In genomic region chr11:113690619-113691569, GRCh38 we compare ENCODE assay signal across 8 cellular contexts. TPM values are rescaled to one million over a fixed set of nuclear protein-coding genes. Genes with fewer than 3 reads are reported as not detected.
DNase-seq lines count a peak whose midpoint lies in the region; ATAC-seq, FAIRE-seq and TF ChIP-seq lines count a peak whose summit lies in the region.

No MANE protein-coding gene starts in this region.

- peaks cover 0 to 38% (median 0%) of the 10 kb centered on the region in 3 donors for H3K36me3 ChIP-seq in tibial nerve
- H3K36me3 ChIP-seq in CD4-positive, alpha-beta memory T cell (ENCODE audit: insufficient read depth, low read length), result no peaks in the 10 kb centered on the region

- DNase-seq in AG20443 (ENCODE audit: low spot score) (peak; percentile 93), H54 (ENCODE audit: insufficient read length, low spot score) (peak; percentile 87), T1000 (lab: John Stamatoyannopoulos, UW) (peak; percentile 6), glutamatergic neuron (no peak), tibial nerve (ENCODE audit: low spot score in 2 of 2) (peak in 1 of 2 donors; percentile 23)
- DNase-seq in CD4-positive, alpha-beta memory T cell, result no peak

- no peaks in the 10 kb centered on the region for H3K9me3 ChIP-seq in tibial nerve
- no peaks in the 10 kb centered on the region for H3K9me3 ChIP-seq in CD4-positive, alpha-beta memory T cell (ENCODE audit: control insufficient read depth in 1 of 2, low read length in 2 of 2)

- POLR2A ChIA-PET in CD4-positive, alpha-beta memory T cell (lab: Charles Lee; ENCODE audit: partially characterized antibody), result no interaction called here

- H3K4me1 ChIP-seq in tibial nerve, result peaks cover 0 to 34% (median 10%) of the 10 kb centered on the region in 4 donors
- H3K4me1 ChIP-seq in CD4-positive, alpha-beta memory T cell (ENCODE audit: insufficient read depth, low read length), result no peaks in the 10 kb centered on the region

- H3K4me3 Mint-ChIP-seq in glutamatergic neuron (ENCODE audit: unreplicated experiment), result no peak overlapping the region
- no peak overlapping the region for H3K4me3 Mint-ChIP-seq in CD4-positive, alpha-beta memory T cell

- peaks cover 2% of the 10 kb centered on the region for H3K4me1 Mint-ChIP-seq in glutamatergic neuron (ENCODE audit: low read depth, unreplicated experiment)
- H3K4me1 Mint-ChIP-seq in CD4-positive, alpha-beta memory T cell, result no peaks in the 10 kb centered on the region

- H3K27me3 Mint-ChIP-seq in glutamatergic neuron (ENCODE audit: unreplicated experiment), result no peaks in the 10 kb centered on the region
- no peaks in the 10 kb centered on the region for H3K27me3 Mint-ChIP-seq in CD4-positive, alpha-beta memory T cell

- CTCF ChIA-PET in CD4-positive, alpha-beta memory T cell (lab: Charles Lee; ENCODE audit: partially characterized antibody), result no interaction called here

- no peaks in the 10 kb centered on the region for H3K36me3 Mint-ChIP-seq in glutamatergic neuron (ENCODE audit: unreplicated experiment)
- H3K36me3 Mint-ChIP-seq in CD4-positive, alpha-beta memory T cell, result peaks cover 0 to 5% of the 10 kb centered on the region in 2 donors

- no peak for TF ChIP-seq POLR2A in H54 (IDR thresholded peaks at IDR 0.05; ENCODE audit: low read depth, low read length)
- no peak for TF ChIP-seq POLR2A in tibial nerve (IDR thresholded peaks at IDR 0.05)

- no peak overlapping the region for H3K27ac Mint-ChIP-seq in glutamatergic neuron (ENCODE audit: unreplicated experiment)
- no peak overlapping the region for H3K27ac Mint-ChIP-seq in CD4-positive, alpha-beta memory T cell

- FAIRE-seq in H54 (lab: Jason Lieb, UNC), result peak; percentile 93

- intact Hi-C loops in CD4-positive, alpha-beta memory T cell (cut with micrococcal nuclease), result no loop called here

- H3K27ac ChIP-seq in tibial nerve, result peak overlapping the region; percentile 11 to 86 (median 56)
- no peak overlapping the region for H3K27ac ChIP-seq in CD4-positive, alpha-beta memory T cell (ENCODE audit: low read depth, low read length)

- no peak for ATAC-seq in GM21526 (IDR thresholded peaks at IDR 0.05; ENCODE audit: low FRiP score, unreplicated experiment)
- ATAC-seq in GM21786 (IDR thresholded peaks at IDR 0.05; ENCODE audit: unreplicated experiment), result no peak

- TF ChIP-seq CTCF in glutamatergic neuron (IDR thresholded peaks at IDR 0.05; ENCODE audit: partially characterized antibody, unreplicated experiment) (peak; percentile 66), tibial nerve (IDR thresholded peaks at IDR 0.05) (peak in 3 of 5 experiments; percentile 32 to 51 (median 42))

- H3K27me3 ChIP-seq in tibial nerve, result no peaks in the 10 kb centered on the region
- H3K27me3 ChIP-seq in CD4-positive, alpha-beta memory T cell (ENCODE audit: insufficient read depth, low read length), result no peaks in the 10 kb centered on the region

- H3K4me3 ChIP-seq in tibial nerve, result no peak overlapping the region
- no peak overlapping the region for H3K4me3 ChIP-seq in CD4-positive, alpha-beta memory T cell (ENCODE audit: low read length in 2 of 2)

- no peaks in the 10 kb centered on the region for H3K9me3 Mint-ChIP-seq in glutamatergic neuron (ENCODE audit: unreplicated experiment)
- H3K9me3 Mint-ChIP-seq in CD4-positive, alpha-beta memory T cell, result no peaks in the 10 kb centered on the region

- 65 to 75% methylated on average over 9 to 15 of the region's 15 CpGs for WGBS in tibial nerve, 2 donors

- TF ChIP-seq EP300 in tibial nerve (IDR thresholded peaks at IDR 0.05), result peak; percentile 16 to 90

RNA-seq across cellular contexts. Expression of gene TMPRSS5, which starts 15.2 kb away (rescaled TPM):
- total RNA-seq in glutamatergic neuron (ENCODE audit: unreplicated experiment), result 1.3 TPM
- 10 to 100 TPM; 35.0 to 42.2 (median 41.9) TPM for total RNA-seq in tibial nerve
- 1 to 10 TPM in 1 of 2 experiments, under 1 TPM in 1; 0.64 to 1.5 TPM for total RNA-seq in CD4-positive, alpha-beta memory T cell
- polyA plus RNA-seq in CD4-positive, alpha-beta memory T cell, result not detected

Comparison
In these comparisons a context has a peak if more than half of its experiments do, and no peak if none do; other contexts are left out.
1. DNase-seq: peak in AG20443 (single experiment), H54 (single experiment) and T1000 (single experiment); none in glutamatergic neuron (single experiment) and CD4-positive, alpha-beta memory T cell (0 of 5).
2. RNA of gene TMPRSS5, which starts 15.2 kb away (total RNA-seq): 35.0 to 42.2 TPM in tibial nerve; 0.64 to 1.5 TPM in CD4-positive, alpha-beta memory T cell and 1.3 TPM in glutamatergic neuron (single experiment); every median in the first group is over 10 times any median in the second.